8 cellular contexts compared by ENCODE assay signal in genomic region chr19:45863840-45864628, GRCh38. TPM values are rescaled to one million over a fixed set of nuclear protein-coding genes. Genes with fewer than 3 reads are reported as not detected.
DNase-seq lines count a peak whose midpoint lies in the region; ATAC-seq, FAIRE-seq and TF ChIP-seq lines count a peak whose summit lies in the region.

FOXA3 (plus strand) TSS chr19:45864326; CDS start chr19:45864457, 131 bp downstream.

- H3K36me3 Mint-ChIP-seq in activated naive CD8-positive, alpha-beta T cell treated with anti-CD3 and anti-CD28 coated beads, Interleukin-2, amount 50 U/mL, for 24 hours (ENCODE audit: low read depth), result peaks cover 10% of the 10 kb centered on the region

- H3K27ac ChIP-seq in small intestine (ENCODE audit: low read depth in 1 of 2, low read length in 1 of 2), result peak within 1 kb of the TSS; percentile 22 to 77

- H3K27me3 Mint-ChIP-seq in activated naive CD8-positive, alpha-beta T cell treated with anti-CD3 and anti-CD28 coated beads, Interleukin-2, amount 50 U/mL, for 24 hours, result peaks cover 27% of the 10 kb centered on the region

- H3K4me1 ChIP-seq in iPS-15b (ENCODE audit: control insufficient read depth, insufficient read depth, low read length) (peaks cover 7% of the 10 kb centered on the region), small intestine (ENCODE audit: control insufficient read depth in 2 of 2, insufficient read depth in 1 of 2, low read depth in 1 of 2, low read length in 1 of 2) (no peaks in the 10 kb centered on the region)

- H3K4me1 Mint-ChIP-seq in activated naive CD8-positive, alpha-beta T cell treated with anti-CD3 and anti-CD28 coated beads, Interleukin-2, amount 50 U/mL, for 24 hours, result peaks cover 31% of the 10 kb centered on the region

- no peak for FAIRE-seq in small intestine (lab: Jason Lieb, UNC)

- H3K27me3 ChIP-seq in iPS-15b (ENCODE audit: control insufficient read depth, insufficient read depth, low read length) (no peaks in the 10 kb centered on the region), small intestine (ENCODE audit: control insufficient read depth in 2 of 2, insufficient read depth in 2 of 2, low read length in 2 of 2) (no peaks in the 10 kb centered on the region)

- peak within 1 kb of the TSS; percentile 99 for H3K27ac Mint-ChIP-seq in activated naive CD8-positive, alpha-beta T cell treated with anti-CD3 and anti-CD28 coated beads, Interleukin-2, amount 50 U/mL, for 24 hours

- H3K9me3 ChIP-seq in iPS-15b (ENCODE audit: control insufficient read depth, insufficient read depth, low read length) (no peaks in the 10 kb centered on the region), small intestine (ENCODE audit: control insufficient read depth, low read depth) (no peaks in the 10 kb centered on the region)

- DNase-seq in DMS53 treated with DMSO at 0.1 percent for 48 hours (lab: John Stamatoyannopoulos, UW; ENCODE audit: unreplicated experiment) (peak; percentile 65), HFF-Myc (ENCODE audit: extremely low read depth, low read depth) (no peak), RPMI8226 (peak; percentile 69), small intestine (peak; percentile 80), mesenteric fat pad (ENCODE audit: low spot score) (no peak)
- DNase-seq in activated naive CD8-positive, alpha-beta T cell treated with anti-CD3 and anti-CD28 coated beads, Interleukin-2, amount 50 U/mL, for 24 hours, result peak; percentile 75

- H3K36me3 ChIP-seq in iPS-15b (ENCODE audit: control insufficient read depth, insufficient read depth, low read length), result peaks cover 5% of the 10 kb centered on the region
- peaks cover 0 to 5% of the 10 kb centered on the region in 2 donors for H3K36me3 ChIP-seq in small intestine (ENCODE audit: control insufficient read depth in 2 of 2, insufficient read depth in 2 of 2, low read length in 2 of 2)

- peak within 1 kb of the TSS; percentile 98 for H3K4me3 Mint-ChIP-seq in activated naive CD8-positive, alpha-beta T cell treated with anti-CD3 and anti-CD28 coated beads, Interleukin-2, amount 50 U/mL, for 24 hours

- peak; percentile 53 for TF ChIP-seq CTCF in HFF-Myc (IDR thresholded peaks at IDR 0.05; ENCODE audit: low read depth, low read length, missing control alignments)

- H3K9me3 Mint-ChIP-seq in activated naive CD8-positive, alpha-beta T cell treated with anti-CD3 and anti-CD28 coated beads, Interleukin-2, amount 50 U/mL, for 24 hours, result no peaks in the 10 kb centered on the region

- peak; percentile 22 for ATAC-seq in activated naive CD8-positive, alpha-beta T cell treated with anti-CD3 and anti-CD28 coated beads, Interleukin-2, amount 50 U/mL, for 24 hours
- no peak for ATAC-seq in GM19467 (IDR thresholded peaks at IDR 0.05; ENCODE audit: unreplicated experiment)

- WGBS in small intestine, 3 donors, result 2% methylated on average over 49 to 71 of the region's 71 CpGs

- H3K9ac ChIP-seq in iPS-15b (ENCODE audit: low read depth, low read length), result peak within 1 kb of the TSS; percentile 92

- H3K4me3 ChIP-seq in HFF-Myc (replicated peaks; ENCODE audit: low read depth, low read length) (peak within 1 kb of the TSS; percentile 90), iPS-15b (ENCODE audit: low read depth, low read length) (peak within 1 kb of the TSS; percentile 95), small intestine (ENCODE audit: low read depth in 1 of 2, low read length in 2 of 2) (peak within 1 kb of the TSS; percentile 52 to 61)

RNA-seq across cellular contexts. Expression of gene FOXA3, which starts in this region (rescaled TPM):
- polyA plus RNA-seq in small intestine, result 10 to 100 TPM; 15.7 to 24.8 (median 21.5) TPM
- not detected for total RNA-seq in mesenteric fat pad

Comparison
In these comparisons a context has a peak if more than half of its experiments do, and no peak if none do; other contexts are left out.
1. DNase-seq: peak in DMS53 treated with DMSO at 0.1 percent for 48 hours (single experiment), RPMI8226 (single experiment), activated naive CD8-positive, alpha-beta T cell treated with anti-CD3 and anti-CD28 coated beads, Interleukin-2, amount 50 U/mL, for 24 hours (single experiment) and small intestine (single experiment); none in HFF-Myc (single experiment) and mesenteric fat pad (single experiment).
2. Peak in every context shown above with its lines, with median percentiles within 50 percentile points of each other: H3K4me3 ChIP-seq.